ENCODE assay signal across 8 cellular contexts in genomic region chr5:53481354-53481886, GRCh38. TPM values are rescaled to one million over a fixed set of nuclear protein-coding genes. Genes with fewer than 3 reads are reported as not detected.
A peak's percentile ranks its signal among the peaks of the same experiment; 100 is the strongest.
DNase-seq lines count a peak whose midpoint lies in the region; ATAC-seq and TF ChIP-seq lines count a peak whose summit lies in the region.

No MANE protein-coding gene starts in this region.

- no peaks in the 10 kb centered on the region for H3K9me3 ChIP-seq in Peyer's patch

- ATAC-seq in GM21619 (IDR thresholded peaks at IDR 0.05; ENCODE audit: unreplicated experiment) (no peak), HG03469 (IDR thresholded peaks at IDR 0.05; ENCODE audit: unreplicated experiment) (no peak)

- H3K9ac ChIP-seq in rectal smooth muscle tissue (ENCODE audit: low read length) = no peak overlapping the region

- H3K36me3 ChIP-seq in Peyer's patch (no peaks in the 10 kb centered on the region), rectal smooth muscle tissue (ENCODE audit: control insufficient read depth, insufficient read depth, low read length) (no peaks in the 10 kb centered on the region)

- H3K27me3 ChIP-seq in Peyer's patch = no peaks in the 10 kb centered on the region
- no peaks in the 10 kb centered on the region for H3K27me3 ChIP-seq in rectal smooth muscle tissue (ENCODE audit: control insufficient read depth, insufficient read depth, low read length)

- H3K4me1 ChIP-seq in Peyer's patch = peaks cover 0 to 28% (median 3%) of the 10 kb centered on the region in 4 donors
- no peaks in the 10 kb centered on the region for H3K4me1 ChIP-seq in rectal smooth muscle tissue (ENCODE audit: control insufficient read depth, insufficient read depth, low read length)

- DNase-seq in Peyer's patch (no peak), fibroblast of peridontal ligament (ENCODE audit: extremely low read depth) (peak; percentile 74), NCI-H1092 (lab: John Stamatoyannopoulos, UW) (no peak)
- DNase-seq in activated effector memory CD4-positive, alpha-beta T cell treated with anti-CD3 and anti-CD28 coated beads, Interleukin-2, amount 50 U/mL, for 16 hours = no peak

- no peak for TF ChIP-seq CTCF in Peyer's patch (IDR thresholded peaks at IDR 0.05)

- H3K27ac ChIP-seq in Peyer's patch (peak overlapping the region in 3 of 4 donors; percentile 26 to 61 (median 59)), rectal smooth muscle tissue (ENCODE audit: low read depth, low read length) (peak overlapping the region; percentile 24)

- peak overlapping the region; percentile 62 for H3K4me3 ChIP-seq in GM08714 (ENCODE audit: low read length)
- H3K4me3 ChIP-seq in Peyer's patch = peak overlapping the region; percentile 37 to 61 (median 51)
- peak overlapping the region; percentile 74 for H3K4me3 ChIP-seq in rectal smooth muscle tissue (ENCODE audit: low read length)

- TF ChIP-seq POLR2A in Peyer's patch (IDR thresholded peaks at IDR 0.05) = no peak

RNA-seq across cellular contexts. Expression of gene FST, which starts 1.0 kb away (rescaled TPM):
- total RNA-seq in Peyer's patch = 10 to 100 TPM in 2 of 4 donors, 1 to 10 TPM in 2; 3.5 to 47.0 (median 10.9) TPM
